Comparison of ENCODE assay signal across 2 cellular contexts in the genomic region with DNA sequence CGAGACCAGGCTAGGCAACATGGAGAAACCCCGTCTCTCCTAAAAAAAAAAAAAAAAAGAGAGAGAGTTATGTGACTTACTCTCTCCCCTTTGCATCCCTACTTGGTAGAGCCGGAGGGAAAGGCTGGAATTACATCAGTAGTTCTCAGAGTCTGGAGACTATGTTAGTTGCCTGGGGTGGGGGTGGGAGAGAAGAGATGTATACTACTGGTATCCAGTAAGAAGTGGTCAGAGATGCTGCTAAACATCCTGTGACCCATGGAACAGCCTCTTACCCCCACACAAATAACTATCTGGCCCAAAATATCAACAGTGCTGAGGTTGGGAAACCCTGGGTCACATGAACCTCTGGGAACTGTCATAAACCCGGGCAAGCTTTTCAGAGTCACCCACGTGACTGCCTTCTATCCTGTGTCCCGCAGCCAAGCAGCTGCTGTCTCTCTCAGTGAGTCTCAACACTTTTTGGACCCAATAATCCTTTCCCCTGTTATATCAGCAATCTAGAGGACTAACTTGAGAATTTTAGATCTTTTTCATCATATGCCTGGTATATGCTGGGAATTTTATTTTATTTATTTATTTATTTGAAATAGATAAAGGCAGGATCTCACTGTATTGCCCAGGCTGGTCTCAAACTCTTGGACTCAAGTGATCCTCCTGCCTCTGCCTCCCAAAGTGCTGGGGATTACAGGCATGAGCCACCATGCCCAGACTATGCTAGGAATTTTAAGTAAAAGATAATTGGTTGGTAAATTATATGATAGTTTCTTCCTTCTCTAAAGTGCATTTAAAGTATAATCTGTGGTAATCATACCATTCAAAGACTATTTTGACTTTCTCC.
TF ChIP-seq lines count a peak whose summit lies in the region.

No MANE protein-coding gene starts in this region.

TF ChIP-seq in SK-N-SH treated with all-trans-retinoic acid at 6 μM for 48 hours, 23 proteins besides CTCF, POLR2A, EP300 and RAD21:
- TF ChIP-seq, protein P1, sequence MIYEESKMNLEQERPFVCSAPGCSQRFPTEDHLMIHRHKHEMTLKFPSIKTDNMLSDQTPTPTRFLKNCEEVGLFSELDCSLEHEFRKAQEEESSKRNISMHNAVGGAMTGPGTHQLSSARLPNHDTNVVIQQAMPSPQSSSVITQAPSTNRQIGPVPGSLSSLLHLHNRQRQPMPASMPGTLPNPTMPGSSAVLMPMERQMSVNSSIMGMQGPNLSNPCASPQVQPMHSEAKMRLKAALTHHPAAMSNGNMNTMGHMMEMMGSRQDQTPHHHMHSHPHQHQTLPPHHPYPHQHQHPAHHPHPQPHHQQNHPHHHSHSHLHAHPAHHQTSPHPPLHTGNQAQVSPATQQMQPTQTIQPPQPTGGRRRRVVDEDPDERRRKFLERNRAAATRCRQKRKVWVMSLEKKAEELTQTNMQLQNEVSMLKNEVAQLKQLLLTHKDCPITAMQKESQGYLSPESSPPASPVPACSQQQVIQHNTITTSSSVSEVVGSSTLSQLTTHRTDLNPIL (CRISPR knock-in tag; IDR thresholded peaks at IDR 0.05; ENCODE audit: low read depth) = no peak
- peak; percentile 41 for TF ChIP-seq ISL1 (CRISPR knock-in tag; IDR thresholded peaks at IDR 0.05)

TF ChIP-seq in SK-N-SH, 30 proteins besides CTCF, POLR2A, EP300 and RAD21 (continued from another document):
- TF ChIP-seq, protein P2, sequence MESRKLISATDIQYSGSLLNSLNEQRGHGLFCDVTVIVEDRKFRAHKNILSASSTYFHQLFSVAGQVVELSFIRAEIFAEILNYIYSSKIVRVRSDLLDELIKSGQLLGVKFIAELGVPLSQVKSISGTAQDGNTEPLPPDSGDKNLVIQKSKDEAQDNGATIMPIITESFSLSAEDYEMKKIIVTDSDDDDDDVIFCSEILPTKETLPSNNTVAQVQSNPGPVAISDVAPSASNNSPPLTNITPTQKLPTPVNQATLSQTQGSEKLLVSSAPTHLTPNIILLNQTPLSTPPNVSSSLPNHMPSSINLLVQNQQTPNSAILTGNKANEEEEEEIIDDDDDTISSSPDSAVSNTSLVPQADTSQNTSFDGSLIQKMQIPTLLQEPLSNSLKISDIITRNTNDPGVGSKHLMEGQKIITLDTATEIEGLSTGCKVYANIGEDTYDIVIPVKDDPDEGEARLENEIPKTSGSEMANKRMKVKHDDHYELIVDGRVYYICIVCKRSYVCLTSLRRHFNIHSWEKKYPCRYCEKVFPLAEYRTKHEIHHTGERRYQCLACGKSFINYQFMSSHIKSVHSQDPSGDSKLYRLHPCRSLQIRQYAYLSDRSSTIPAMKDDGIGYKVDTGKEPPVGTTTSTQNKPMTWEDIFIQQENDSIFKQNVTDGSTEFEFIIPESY (IDR thresholded peaks at IDR 0.05; ENCODE audit: borderline replicate concordance, low read depth) = no peak
- no peak for TF ChIP-seq RXRA (IDR thresholded peaks at IDR 0.05; ENCODE audit: borderline replicate concordance, low read depth)
- no peak for TF ChIP-seq POLR2AphosphoS5 (IDR thresholded peaks at IDR 0.05; ENCODE audit: low read depth, low read length)
- TF ChIP-seq TEAD4 (IDR thresholded peaks at IDR 0.05; ENCODE audit: borderline replicate concordance, insufficient read depth) = no peak
- no peak for TF ChIP-seq RCOR1 (IDR thresholded peaks at IDR 0.05; ENCODE audit: low read length)
- no peak for TF ChIP-seq NRF1 (IDR thresholded peaks at IDR 0.05; ENCODE audit: low read depth, low read length)
- TF ChIP-seq IRF3 (IDR thresholded peaks at IDR 0.05; ENCODE audit: low read depth, low read length) = no peak
- no peak for TF ChIP-seq FOXM1 (IDR thresholded peaks at IDR 0.05; ENCODE audit: low read depth)
- no peak for TF ChIP-seq NFIC (IDR thresholded peaks at IDR 0.05; ENCODE audit: borderline replicate concordance)
- TF ChIP-seq FOSL2 (IDR thresholded peaks at IDR 0.05; ENCODE audit: borderline replicate concordance, low read depth) = no peak
- no peak for TF ChIP-seq REST (IDR thresholded peaks at IDR 0.05; ENCODE audit: low read depth, low read length)
- no peak for TF ChIP-seq TAF1 (IDR thresholded peaks at IDR 0.05; ENCODE audit: borderline replicate concordance, low read depth, low read length)
